ENCODE assay signal across 1 cellular context in the genomic region with DNA sequence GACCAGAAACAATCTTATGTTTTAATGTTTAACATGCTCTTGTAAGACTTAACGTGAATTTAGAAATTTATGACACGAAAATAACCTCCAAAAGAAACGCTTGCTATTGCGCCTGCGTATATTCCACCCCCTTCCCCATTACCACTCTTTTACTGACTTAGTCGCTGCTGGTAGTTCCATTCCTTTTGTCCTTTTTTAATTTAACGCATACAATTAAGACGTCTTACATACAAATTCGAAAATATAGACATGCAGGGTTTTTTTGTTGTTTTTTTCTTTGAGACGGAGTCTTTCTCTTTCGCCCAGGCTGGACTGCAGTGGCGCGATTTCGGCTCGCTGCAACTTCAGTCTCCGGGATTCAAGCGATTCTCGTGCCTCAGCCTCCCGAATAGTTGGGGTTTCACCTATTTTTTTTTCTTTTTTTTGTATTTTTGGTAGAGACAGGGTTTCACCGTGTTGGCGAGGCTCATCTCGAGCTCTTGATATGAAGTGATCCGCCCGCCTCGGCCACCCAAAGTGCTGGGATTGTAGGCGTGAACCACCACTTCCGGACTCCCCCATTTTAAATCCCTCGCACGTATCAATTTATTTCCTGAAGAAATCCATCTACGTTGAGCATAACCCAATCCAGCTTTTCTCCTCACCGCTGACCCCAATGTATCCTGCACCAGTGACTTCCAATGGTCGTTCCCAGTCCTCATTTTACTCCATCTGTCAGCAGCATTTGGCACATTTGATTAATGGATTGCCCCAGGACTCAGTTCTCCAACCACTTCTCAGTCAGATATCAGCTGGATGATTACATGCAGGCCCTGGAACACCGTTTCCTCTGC.
TF ChIP-seq lines count a peak whose summit lies in the region.

No MANE protein-coding gene starts in this region.

TF ChIP-seq in K562, 482 proteins besides CTCF, POLR2A, EP300 and RAD21 (continues in another document):
- TF ChIP-seq MECOM (CRISPR knock-in tag; IDR thresholded peaks at IDR 0.05) (no peak), HNRNPLL (IDR thresholded peaks at IDR 0.05; ENCODE audit: low read depth, low read length, poor library complexity, severe bottlenecking) (peak; percentile 54), TEAD4 (IDR thresholded peaks at IDR 0.05; ENCODE audit: low read length) (no peak), TEAD4 (CRISPR knock-in tag; IDR thresholded peaks at IDR 0.05; ENCODE audit: borderline replicate concordance) (no peak), ELF4 (CRISPR knock-in tag; IDR thresholded peaks at IDR 0.05) (no peak), NFRKB (IDR thresholded peaks at IDR 0.05; ENCODE audit: low read depth) (no peak; the same call in 1 of the 2 replicates), STAT5B (CRISPR knock-in tag; IDR thresholded peaks at IDR 0.05) (no peak), XRCC4 (IDR thresholded peaks at IDR 0.05; ENCODE audit: extremely low read depth, insufficient read depth, insufficient read length) (no peak), KDM2B (CRISPR knock-in tag; IDR thresholded peaks at IDR 0.05) (no peak), BACH1 (tag; IDR thresholded peaks at IDR 0.05) (no peak), ZNF23 (CRISPR knock-in tag; IDR thresholded peaks at IDR 0.05) (no peak), FOXK2 (conservative IDR thresholded peaks at IDR 0.05 in 1 of 2, IDR thresholded peaks at IDR 0.05 in 1 of 2; ENCODE audit: low read depth in 2 of 2) (peak in 1 of 2 experiments; percentile 32; a peak in 2 of 4 replicates), XRCC5 (IDR thresholded peaks at IDR 0.05; ENCODE audit: low read depth, low read length) (no peak), ZNF75A (CRISPR knock-in tag; IDR thresholded peaks at IDR 0.05) (no peak), TFAM (CRISPR knock-in tag; conservative IDR thresholded peaks at IDR 0.05) (no peak), ATF7 (IDR thresholded peaks at IDR 0.05) (peak; percentile 53; the same call in 1 of the 2 replicates), DMBX1 (CRISPR knock-in tag; IDR thresholded peaks at IDR 0.05; ENCODE audit: borderline replicate concordance) (no peak), ATF1 (CRISPR knock-in tag; IDR thresholded peaks at IDR 0.05) (no peak), ATF1 (tag; IDR thresholded peaks at IDR 0.05) (peak; percentile 66; the same call in 1 of the 2 replicates), PYGO2 (tag; IDR thresholded peaks at IDR 0.05) (no peak), CC2D1A (IDR thresholded peaks at IDR 0.05) (peak; percentile 54; the same call in 1 of the 2 replicates), ESRRB (CRISPR knock-in tag; IDR thresholded peaks at IDR 0.05; ENCODE audit: borderline replicate concordance) (no peak), FOXA3 (CRISPR knock-in tag; conservative IDR thresholded peaks at IDR 0.05 in 1 of 2, IDR thresholded peaks at IDR 0.05 in 1 of 2) (no peak), MED1 (CRISPR knock-in tag; IDR thresholded peaks at IDR 0.05; ENCODE audit: borderline replicate concordance) (no peak), MEIS2 (IDR thresholded peaks at IDR 0.05; ENCODE audit: partially characterized antibody) (peak; percentile 93), CHCHD3 (CRISPR knock-in tag; IDR thresholded peaks at IDR 0.05) (no peak), ZNF431 (CRISPR knock-in tag; IDR thresholded peaks at IDR 0.05) (no peak), FOXA1 (IDR thresholded peaks at IDR 0.05; ENCODE audit: borderline replicate concordance) (no peak), HCFC1 (IDR thresholded peaks at IDR 0.05; ENCODE audit: low read depth, low read length) (no peak), MYBL2 (IDR thresholded peaks at IDR 0.05; ENCODE audit: low read depth) (0 out of 2 replicates have a peak, but pooled peaks have one; percentile 3), MYBL2 (CRISPR knock-in tag; IDR thresholded peaks at IDR 0.05; ENCODE audit: borderline replicate concordance) (no peak), NCOA2 (IDR thresholded peaks at IDR 0.05; ENCODE audit: partially characterized antibody in 2 of 2) (no peak), FOSL1 (tag; conservative IDR thresholded peaks at IDR 0.05) (no peak), BRD9 (IDR thresholded peaks at IDR 0.05; ENCODE audit: low read depth, partially characterized antibody) (peak; percentile 67), GTF2F1 (IDR thresholded peaks at IDR 0.05; ENCODE audit: low read depth, low read length) (no peak), ETV5 (CRISPR knock-in tag; IDR thresholded peaks at IDR 0.05; ENCODE audit: low read depth) (peak; percentile 69; the same call in 1 of the 2 replicates), CBX1 (IDR thresholded peaks at IDR 0.05; ENCODE audit: low read depth) (no peak), ETV1 (tag; conservative IDR thresholded peaks at IDR 0.05; ENCODE audit: low read depth) (peak; percentile 73), EHMT2 (IDR thresholded peaks at IDR 0.05) (no peak), MTA2 (IDR thresholded peaks at IDR 0.05; ENCODE audit: low read depth) (peak; percentile 20; the same call in 1 of the 2 replicates)
- TF ChIP-seq, protein P1, sequence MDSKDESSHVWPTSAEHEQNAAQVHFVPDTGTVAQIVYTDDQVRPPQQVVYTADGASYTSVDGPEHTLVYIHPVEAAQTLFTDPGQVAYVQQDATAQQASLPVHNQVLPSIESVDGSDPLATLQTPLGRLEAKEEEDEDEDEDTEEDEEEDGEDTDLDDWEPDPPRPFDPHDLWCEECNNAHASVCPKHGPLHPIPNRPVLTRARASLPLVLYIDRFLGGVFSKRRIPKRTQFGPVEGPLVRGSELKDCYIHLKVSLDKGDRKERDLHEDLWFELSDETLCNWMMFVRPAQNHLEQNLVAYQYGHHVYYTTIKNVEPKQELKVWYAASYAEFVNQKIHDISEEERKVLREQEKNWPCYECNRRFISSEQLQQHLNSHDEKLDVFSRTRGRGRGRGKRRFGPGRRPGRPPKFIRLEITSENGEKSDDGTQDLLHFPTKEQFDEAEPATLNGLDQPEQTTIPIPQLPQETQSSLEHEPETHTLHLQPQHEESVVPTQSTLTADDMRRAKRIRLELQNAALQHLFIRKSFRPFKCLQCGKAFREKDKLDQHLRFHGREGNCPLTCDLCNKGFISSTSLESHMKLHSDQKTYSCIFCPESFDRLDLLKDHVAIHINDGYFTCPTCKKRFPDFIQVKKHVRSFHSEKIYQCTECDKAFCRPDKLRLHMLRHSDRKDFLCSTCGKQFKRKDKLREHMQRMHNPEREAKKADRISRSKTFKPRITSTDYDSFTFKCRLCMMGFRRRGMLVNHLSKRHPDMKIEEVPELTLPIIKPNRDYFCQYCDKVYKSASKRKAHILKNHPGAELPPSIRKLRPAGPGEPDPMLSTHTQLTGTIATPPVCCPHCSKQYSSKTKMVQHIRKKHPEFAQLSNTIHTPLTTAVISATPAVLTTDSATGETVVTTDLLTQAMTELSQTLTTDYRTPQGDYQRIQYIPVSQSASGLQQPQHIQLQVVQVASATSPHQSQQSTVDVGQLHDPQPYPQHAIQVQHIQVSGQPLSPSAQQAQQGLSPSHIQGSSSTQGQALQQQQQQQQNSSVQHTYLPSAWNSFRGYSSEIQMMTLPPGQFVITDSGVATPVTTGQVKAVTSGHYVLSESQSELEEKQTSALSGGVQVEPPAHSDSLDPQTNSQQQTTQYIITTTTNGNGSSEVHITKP (IDR thresholded peaks at IDR 0.05; ENCODE audit: partially characterized antibody), result peak; percentile 96
- TF ChIP-seq, protein P2, sequence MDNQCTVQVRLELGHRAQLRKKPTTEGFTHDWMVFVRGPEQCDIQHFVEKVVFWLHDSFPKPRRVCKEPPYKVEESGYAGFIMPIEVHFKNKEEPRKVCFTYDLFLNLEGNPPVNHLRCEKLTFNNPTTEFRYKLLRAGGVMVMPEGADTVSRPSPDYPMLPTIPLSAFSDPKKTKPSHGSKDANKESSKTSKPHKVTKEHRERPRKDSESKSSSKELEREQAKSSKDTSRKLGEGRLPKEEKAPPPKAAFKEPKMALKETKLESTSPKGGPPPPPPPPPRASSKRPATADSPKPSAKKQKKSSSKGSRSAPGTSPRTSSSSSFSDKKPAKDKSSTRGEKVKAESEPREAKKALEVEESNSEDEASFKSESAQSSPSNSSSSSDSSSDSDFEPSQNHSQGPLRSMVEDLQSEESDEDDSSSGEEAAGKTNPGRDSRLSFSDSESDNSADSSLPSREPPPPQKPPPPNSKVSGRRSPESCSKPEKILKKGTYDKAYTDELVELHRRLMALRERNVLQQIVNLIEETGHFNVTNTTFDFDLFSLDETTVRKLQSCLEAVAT (IDR thresholded peaks at IDR 0.05), result peak in 1 of 2 experiments; percentile 84; a peak in 2 of 4 replicates
- TF ChIP-seq, protein P3, sequence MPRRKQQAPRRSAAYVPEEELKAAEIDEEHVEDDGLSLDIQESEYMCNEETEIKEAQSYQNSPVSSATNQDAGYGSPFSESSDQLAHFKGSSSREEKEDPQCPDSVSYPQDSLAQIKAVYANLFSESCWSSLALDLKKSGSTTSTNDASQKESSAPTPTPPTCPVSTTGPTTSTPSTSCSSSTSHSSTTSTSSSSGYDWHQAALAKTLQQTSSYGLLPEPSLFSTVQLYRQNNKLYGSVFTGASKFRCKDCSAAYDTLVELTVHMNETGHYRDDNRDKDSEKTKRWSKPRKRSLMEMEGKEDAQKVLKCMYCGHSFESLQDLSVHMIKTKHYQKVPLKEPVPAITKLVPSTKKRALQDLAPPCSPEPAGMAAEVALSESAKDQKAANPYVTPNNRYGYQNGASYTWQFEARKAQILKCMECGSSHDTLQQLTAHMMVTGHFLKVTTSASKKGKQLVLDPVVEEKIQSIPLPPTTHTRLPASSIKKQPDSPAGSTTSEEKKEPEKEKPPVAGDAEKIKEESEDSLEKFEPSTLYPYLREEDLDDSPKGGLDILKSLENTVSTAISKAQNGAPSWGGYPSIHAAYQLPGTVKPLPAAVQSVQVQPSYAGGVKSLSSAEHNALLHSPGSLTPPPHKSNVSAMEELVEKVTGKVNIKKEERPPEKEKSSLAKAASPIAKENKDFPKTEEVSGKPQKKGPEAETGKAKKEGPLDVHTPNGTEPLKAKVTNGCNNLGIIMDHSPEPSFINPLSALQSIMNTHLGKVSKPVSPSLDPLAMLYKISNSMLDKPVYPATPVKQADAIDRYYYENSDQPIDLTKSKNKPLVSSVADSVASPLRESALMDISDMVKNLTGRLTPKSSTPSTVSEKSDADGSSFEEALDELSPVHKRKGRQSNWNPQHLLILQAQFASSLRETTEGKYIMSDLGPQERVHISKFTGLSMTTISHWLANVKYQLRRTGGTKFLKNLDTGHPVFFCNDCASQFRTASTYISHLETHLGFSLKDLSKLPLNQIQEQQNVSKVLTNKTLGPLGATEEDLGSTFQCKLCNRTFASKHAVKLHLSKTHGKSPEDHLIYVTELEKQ (CRISPR knock-in tag; IDR thresholded peaks at IDR 0.05), result no peak
- TF ChIP-seq, protein P4, sequence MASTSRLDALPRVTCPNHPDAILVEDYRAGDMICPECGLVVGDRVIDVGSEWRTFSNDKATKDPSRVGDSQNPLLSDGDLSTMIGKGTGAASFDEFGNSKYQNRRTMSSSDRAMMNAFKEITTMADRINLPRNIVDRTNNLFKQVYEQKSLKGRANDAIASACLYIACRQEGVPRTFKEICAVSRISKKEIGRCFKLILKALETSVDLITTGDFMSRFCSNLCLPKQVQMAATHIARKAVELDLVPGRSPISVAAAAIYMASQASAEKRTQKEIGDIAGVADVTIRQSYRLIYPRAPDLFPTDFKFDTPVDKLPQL (IDR thresholded peaks at IDR 0.05; ENCODE audit: extremely low read depth, insufficient read length), result no peak
- TF ChIP-seq, protein P5, sequence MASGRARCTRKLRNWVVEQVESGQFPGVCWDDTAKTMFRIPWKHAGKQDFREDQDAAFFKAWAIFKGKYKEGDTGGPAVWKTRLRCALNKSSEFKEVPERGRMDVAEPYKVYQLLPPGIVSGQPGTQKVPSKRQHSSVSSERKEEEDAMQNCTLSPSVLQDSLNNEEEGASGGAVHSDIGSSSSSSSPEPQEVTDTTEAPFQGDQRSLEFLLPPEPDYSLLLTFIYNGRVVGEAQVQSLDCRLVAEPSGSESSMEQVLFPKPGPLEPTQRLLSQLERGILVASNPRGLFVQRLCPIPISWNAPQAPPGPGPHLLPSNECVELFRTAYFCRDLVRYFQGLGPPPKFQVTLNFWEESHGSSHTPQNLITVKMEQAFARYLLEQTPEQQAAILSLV (tag; IDR thresholded peaks at IDR 0.05), result no peak
- TF ChIP-seq, protein P6, sequence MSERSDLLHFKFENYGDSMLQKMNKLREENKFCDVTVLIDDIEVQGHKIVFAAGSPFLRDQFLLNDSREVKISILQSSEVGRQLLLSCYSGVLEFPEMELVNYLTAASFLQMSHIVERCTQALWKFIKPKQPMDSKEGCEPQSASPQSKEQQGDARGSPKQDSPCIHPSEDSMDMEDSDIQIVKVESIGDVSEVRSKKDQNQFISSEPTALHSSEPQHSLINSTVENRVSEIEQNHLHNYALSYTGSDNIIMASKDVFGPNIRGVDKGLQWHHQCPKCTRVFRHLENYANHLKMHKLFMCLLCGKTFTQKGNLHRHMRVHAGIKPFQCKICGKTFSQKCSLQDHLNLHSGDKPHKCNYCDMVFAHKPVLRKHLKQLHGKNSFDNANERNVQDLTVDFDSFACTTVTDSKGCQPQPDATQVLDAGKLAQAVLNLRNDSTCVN (CRISPR knock-in tag; IDR thresholded peaks at IDR 0.05), result no peak
- TF ChIP-seq, protein P7, sequence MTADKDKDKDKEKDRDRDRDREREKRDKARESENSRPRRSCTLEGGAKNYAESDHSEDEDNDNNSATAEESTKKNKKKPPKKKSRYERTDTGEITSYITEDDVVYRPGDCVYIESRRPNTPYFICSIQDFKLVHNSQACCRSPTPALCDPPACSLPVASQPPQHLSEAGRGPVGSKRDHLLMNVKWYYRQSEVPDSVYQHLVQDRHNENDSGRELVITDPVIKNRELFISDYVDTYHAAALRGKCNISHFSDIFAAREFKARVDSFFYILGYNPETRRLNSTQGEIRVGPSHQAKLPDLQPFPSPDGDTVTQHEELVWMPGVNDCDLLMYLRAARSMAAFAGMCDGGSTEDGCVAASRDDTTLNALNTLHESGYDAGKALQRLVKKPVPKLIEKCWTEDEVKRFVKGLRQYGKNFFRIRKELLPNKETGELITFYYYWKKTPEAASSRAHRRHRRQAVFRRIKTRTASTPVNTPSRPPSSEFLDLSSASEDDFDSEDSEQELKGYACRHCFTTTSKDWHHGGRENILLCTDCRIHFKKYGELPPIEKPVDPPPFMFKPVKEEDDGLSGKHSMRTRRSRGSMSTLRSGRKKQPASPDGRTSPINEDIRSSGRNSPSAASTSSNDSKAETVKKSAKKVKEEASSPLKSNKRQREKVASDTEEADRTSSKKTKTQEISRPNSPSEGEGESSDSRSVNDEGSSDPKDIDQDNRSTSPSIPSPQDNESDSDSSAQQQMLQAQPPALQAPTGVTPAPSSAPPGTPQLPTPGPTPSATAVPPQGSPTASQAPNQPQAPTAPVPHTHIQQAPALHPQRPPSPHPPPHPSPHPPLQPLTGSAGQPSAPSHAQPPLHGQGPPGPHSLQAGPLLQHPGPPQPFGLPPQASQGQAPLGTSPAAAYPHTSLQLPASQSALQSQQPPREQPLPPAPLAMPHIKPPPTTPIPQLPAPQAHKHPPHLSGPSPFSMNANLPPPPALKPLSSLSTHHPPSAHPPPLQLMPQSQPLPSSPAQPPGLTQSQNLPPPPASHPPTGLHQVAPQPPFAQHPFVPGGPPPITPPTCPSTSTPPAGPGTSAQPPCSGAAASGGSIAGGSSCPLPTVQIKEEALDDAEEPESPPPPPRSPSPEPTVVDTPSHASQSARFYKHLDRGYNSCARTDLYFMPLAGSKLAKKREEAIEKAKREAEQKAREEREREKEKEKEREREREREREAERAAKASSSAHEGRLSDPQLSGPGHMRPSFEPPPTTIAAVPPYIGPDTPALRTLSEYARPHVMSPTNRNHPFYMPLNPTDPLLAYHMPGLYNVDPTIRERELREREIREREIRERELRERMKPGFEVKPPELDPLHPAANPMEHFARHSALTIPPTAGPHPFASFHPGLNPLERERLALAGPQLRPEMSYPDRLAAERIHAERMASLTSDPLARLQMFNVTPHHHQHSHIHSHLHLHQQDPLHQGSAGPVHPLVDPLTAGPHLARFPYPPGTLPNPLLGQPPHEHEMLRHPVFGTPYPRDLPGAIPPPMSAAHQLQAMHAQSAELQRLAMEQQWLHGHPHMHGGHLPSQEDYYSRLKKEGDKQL (CRISPR knock-in tag; IDR thresholded peaks at IDR 0.05; ENCODE audit: borderline replicate concordance), result no peak
